Comparison of ENCODE assay signal across 8 cellular contexts in the genomic region with DNA sequence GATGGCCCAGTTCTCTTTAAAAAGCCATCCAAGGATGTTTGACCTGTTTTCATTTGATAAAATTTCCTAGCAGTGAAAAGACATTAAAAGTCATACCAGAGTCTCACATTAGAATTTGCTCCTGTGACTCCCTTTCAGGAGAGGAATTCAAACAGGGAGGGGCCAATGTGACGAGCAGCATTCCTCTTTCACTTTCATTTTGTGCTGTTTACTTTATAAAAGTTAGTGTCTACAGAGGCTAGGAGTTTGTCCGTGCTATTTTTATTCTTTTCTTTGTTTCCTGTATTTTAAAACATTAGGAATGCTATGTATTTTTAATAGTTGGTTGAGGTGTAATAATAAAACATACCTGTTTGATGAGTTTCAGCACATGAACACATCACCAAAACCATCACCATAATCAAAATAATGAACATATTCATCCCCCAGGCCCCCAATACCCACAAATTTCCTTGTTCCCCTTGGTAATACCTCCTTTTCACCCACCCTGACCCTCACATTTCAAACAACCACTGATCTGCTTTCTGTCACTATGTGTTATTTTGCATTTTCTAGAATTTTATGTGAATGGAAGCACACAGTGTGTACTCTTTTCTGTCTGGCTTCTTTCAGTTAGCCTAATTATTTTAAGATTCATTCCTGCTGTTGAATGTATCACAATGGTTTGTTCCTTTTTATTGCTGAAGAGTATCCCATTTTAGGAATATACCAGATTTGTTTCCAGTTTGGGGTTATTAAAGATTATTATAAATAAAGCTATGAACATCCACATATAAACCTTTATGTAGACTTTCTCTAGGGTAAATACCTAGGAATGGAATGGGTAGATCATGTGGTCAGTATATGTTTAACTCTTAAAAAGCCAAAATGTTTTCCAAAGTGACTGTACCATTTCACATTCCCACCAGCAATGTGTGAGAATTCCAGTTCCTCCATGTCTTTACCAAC.
DNase-seq lines count a peak whose midpoint lies in the region; ATAC-seq and TF ChIP-seq lines count a peak whose summit lies in the region.

No MANE protein-coding gene starts in this region.

- peak overlapping the region; percentile 98 for H2AFZ ChIP-seq in HCT116 (ENCODE audit: low read depth, low read length, poor library complexity, severe bottlenecking)

- TF ChIP-seq POLR2A in HCT116 (IDR thresholded peaks at IDR 0.05; ENCODE audit: borderline replicate concordance, extremely low read depth, insufficient read depth, insufficient read length), result no peak

- peaks cover 0 to 2% (median 1%) of the 10 kb centered on the region in 3 donors for H3K36me3 Mint-ChIP-seq in CD8-positive, alpha-beta memory T cell

- TF ChIP-seq CTCF in HCT116 (IDR thresholded peaks at IDR 0.05 in 2 of 3, conservative IDR thresholded peaks at IDR 0.05 in 1 of 3; ENCODE audit: borderline replicate concordance in 1 of 3, insufficient read depth in 1 of 3, low read depth in 2 of 3, low read length in 2 of 3), result no peak

- no peaks in the 10 kb centered on the region for H3K9me2 ChIP-seq in HCT116 (ENCODE audit: insufficient read depth)

- CTCF ChIA-PET in CD8-positive, alpha-beta memory T cell (lab: Charles Lee), result interaction anchor here (1.4 to 2.3 kb wide), 2 partner anchors 19 to 23 kb away, joined by 3 to 13 read pairs; no protein-coding TSS in a partner anchor
- CTCF ChIA-PET in HCT116 (lab: Charles Lee), result interaction anchor here (0.7 kb wide), 1 partner anchor 19 kb away, joined by 3 read pairs; no protein-coding TSS in a partner anchor

- H3K27me3 Mint-ChIP-seq in CD8-positive, alpha-beta memory T cell, result no peaks in the 10 kb centered on the region

- H3K9ac ChIP-seq in HCT116 (ENCODE audit: low read length) (no peak overlapping the region), mucosa of rectum (ENCODE audit: low read depth in 1 of 2, low read length in 2 of 2) (peak overlapping the region in 1 of 2 donors; percentile 47)

- no peaks in the 10 kb centered on the region for H3K27me3 ChIP-seq in CD8-positive, alpha-beta memory T cell (ENCODE audit: insufficient read depth, low read length, poor library complexity, severe bottlenecking)
- H3K27me3 ChIP-seq in HCT116 (ENCODE audit: insufficient read depth, low read length), result no peaks in the 10 kb centered on the region
- no peaks in the 10 kb centered on the region for H3K27me3 ChIP-seq in mucosa of rectum (ENCODE audit: control insufficient read depth in 2 of 2, insufficient read depth in 2 of 2, low read length in 2 of 2)

- no peaks in the 10 kb centered on the region for H3K9me3 Mint-ChIP-seq in CD8-positive, alpha-beta memory T cell

- H4K20me1 ChIP-seq in HCT116 (ENCODE audit: insufficient read depth), result no peaks in the 10 kb centered on the region

- peaks cover 10% of the 10 kb centered on the region for H3K4me1 ChIP-seq in CD8-positive, alpha-beta memory T cell (ENCODE audit: insufficient read depth, low read length)
- peaks cover 0 to 5% of the 10 kb centered on the region in 2 experiments; a peak in 1 of 4 replicates for H3K4me1 ChIP-seq in HCT116 (ENCODE audit: control insufficient read depth in 1 of 2, insufficient read depth in 2 of 2, low read length in 2 of 2)
- no peaks in the 10 kb centered on the region for H3K4me1 ChIP-seq in mucosa of rectum (ENCODE audit: control insufficient read depth in 2 of 2, insufficient read depth in 2 of 2, low read length in 2 of 2)

- peak overlapping the region; percentile 26 for H3K27ac ChIP-seq in CD8-positive, alpha-beta memory T cell (ENCODE audit: low read depth, low read length)
- no peak overlapping the region for H3K27ac ChIP-seq in HCT116 (ENCODE audit: low read depth, low read length)
- H3K27ac ChIP-seq in mucosa of rectum (ENCODE audit: low read depth in 2 of 2, low read length in 2 of 2), result peak overlapping the region in 1 of 2 donors; percentile 35

- ATAC-seq in HCT116, result peak; percentile 66; the same call in 1 of the 2 replicates
- peak; percentile 79 for ATAC-seq in SK-N-SH treated with all-trans-retinoic acid at 6 μM for 48 hours
- ATAC-seq in HG03469 (IDR thresholded peaks at IDR 0.05; ENCODE audit: unreplicated experiment), result no peak
- no peak for ATAC-seq in GM18517 (IDR thresholded peaks at IDR 0.05; ENCODE audit: unreplicated experiment)

- peak overlapping the region; percentile 68 to 93 (median 82) for H3K4me3 Mint-ChIP-seq in CD8-positive, alpha-beta memory T cell

- peak overlapping the region; percentile 55 for H3K4me3 ChIP-seq in CD8-positive, alpha-beta memory T cell (ENCODE audit: low read length)
- H3K4me3 ChIP-seq in HCT116 (replicated peaks in 1 of 2; ENCODE audit: low read depth in 1 of 2, low read length in 2 of 2) (peak overlapping the region; percentile 8 to 50), mucosa of rectum (ENCODE audit: low read length in 2 of 2) (peak overlapping the region; percentile 25 to 66)

- H3K27ac Mint-ChIP-seq in CD8-positive, alpha-beta memory T cell, result peak overlapping the region; percentile 85 to 98 (median 94)

- H3K4me1 Mint-ChIP-seq in CD8-positive, alpha-beta memory T cell, result peaks cover 15 to 23% (median 21%) of the 10 kb centered on the region in 3 donors

- peak overlapping the region; percentile 76 for H3K4me2 ChIP-seq in HCT116 (ENCODE audit: low read length)

- no peaks in the 10 kb centered on the region for H3K36me3 ChIP-seq in CD8-positive, alpha-beta memory T cell (ENCODE audit: insufficient read depth, low read length)
- H3K36me3 ChIP-seq in HCT116 (ENCODE audit: control insufficient read depth in 1 of 2, insufficient read depth in 2 of 2, low read length in 2 of 2), result no peaks in the 10 kb centered on the region
- H3K36me3 ChIP-seq in mucosa of rectum (ENCODE audit: control insufficient read depth in 2 of 2, insufficient read depth in 2 of 2, low read length in 2 of 2), result no peaks in the 10 kb centered on the region

- no peak for TF ChIP-seq RAD21 in HCT116 (IDR thresholded peaks at IDR 0.05; ENCODE audit: low read depth)

- POLR2A ChIA-PET in CD8-positive, alpha-beta memory T cell (lab: Charles Lee), result no interaction called here
- POLR2A ChIA-PET in HCT116 (lab: Charles Lee), result no interaction called here

- no peaks in the 10 kb centered on the region for H3K79me2 ChIP-seq in HCT116 (ENCODE audit: insufficient read depth, low read length)

- RAD21 ChIA-PET in HCT116 (lab: Charles Lee; ENCODE audit: low non-redundant PET in 1 of 2, low total read pairs in 2 of 2, uncharacterized antibody in 2 of 2, unreplicated experiment in 2 of 2), result no interaction called here

- DNase-seq in CD8-positive, alpha-beta memory T cell, result peak in 4 of 5 donors; percentile 16 to 58 (median 36)
- DNase-seq in HCT116 (ENCODE audit: low read depth, low spot score) (no peak), dedifferentiated amniotic fluid mesenchymal stem cell (ENCODE audit: extremely low spot score) (peak; percentile 81), C1 segment of cervical spinal cord (lab: John Stamatoyannopoulos, UW) (no peak)

- no peaks in the 10 kb centered on the region for H3K9me3 ChIP-seq in CD8-positive, alpha-beta memory T cell (ENCODE audit: low read length)
- no peaks in the 10 kb centered on the region for H3K9me3 ChIP-seq in HCT116 (ENCODE audit: control insufficient read depth in 1 of 2, insufficient read depth in 1 of 2, low read depth in 1 of 2, low read length in 2 of 2)
- H3K9me3 ChIP-seq in mucosa of rectum (ENCODE audit: control insufficient read depth in 2 of 2, low read length in 2 of 2), result no peaks in the 10 kb centered on the region

- BruUV-seq in HCT116 (replicated peaks; lab: Mats Ljungman, UMichigan), result no TSS peak

- intact Hi-C loops in HCT116 (cut with micrococcal nuclease), result no loop called here

TF ChIP-seq in HCT116, 20 proteins besides CTCF, POLR2A, EP300 and RAD21 (continues in another document):
- TF ChIP-seq, protein P1, sequence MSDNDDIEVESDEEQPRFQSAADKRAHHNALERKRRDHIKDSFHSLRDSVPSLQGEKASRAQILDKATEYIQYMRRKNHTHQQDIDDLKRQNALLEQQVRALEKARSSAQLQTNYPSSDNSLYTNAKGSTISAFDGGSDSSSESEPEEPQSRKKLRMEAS (IDR thresholded peaks at IDR 0.05), result no peak
- TF ChIP-seq, protein P2, sequence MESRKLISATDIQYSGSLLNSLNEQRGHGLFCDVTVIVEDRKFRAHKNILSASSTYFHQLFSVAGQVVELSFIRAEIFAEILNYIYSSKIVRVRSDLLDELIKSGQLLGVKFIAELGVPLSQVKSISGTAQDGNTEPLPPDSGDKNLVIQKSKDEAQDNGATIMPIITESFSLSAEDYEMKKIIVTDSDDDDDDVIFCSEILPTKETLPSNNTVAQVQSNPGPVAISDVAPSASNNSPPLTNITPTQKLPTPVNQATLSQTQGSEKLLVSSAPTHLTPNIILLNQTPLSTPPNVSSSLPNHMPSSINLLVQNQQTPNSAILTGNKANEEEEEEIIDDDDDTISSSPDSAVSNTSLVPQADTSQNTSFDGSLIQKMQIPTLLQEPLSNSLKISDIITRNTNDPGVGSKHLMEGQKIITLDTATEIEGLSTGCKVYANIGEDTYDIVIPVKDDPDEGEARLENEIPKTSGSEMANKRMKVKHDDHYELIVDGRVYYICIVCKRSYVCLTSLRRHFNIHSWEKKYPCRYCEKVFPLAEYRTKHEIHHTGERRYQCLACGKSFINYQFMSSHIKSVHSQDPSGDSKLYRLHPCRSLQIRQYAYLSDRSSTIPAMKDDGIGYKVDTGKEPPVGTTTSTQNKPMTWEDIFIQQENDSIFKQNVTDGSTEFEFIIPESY (IDR thresholded peaks at IDR 0.05; ENCODE audit: extremely low read depth, insufficient replicate concordance, low read length), result no peak

TF ChIP-seq in SK-N-SH treated with all-trans-retinoic acid at 6 μM for 48 hours, 23 proteins besides CTCF, POLR2A, EP300 and RAD21:
- TF ChIP-seq BACH2 (CRISPR knock-in tag; IDR thresholded peaks at IDR 0.05; ENCODE audit: borderline replicate concordance), result no peak
- TF ChIP-seq CSDC2 (CRISPR knock-in tag; IDR thresholded peaks at IDR 0.05), result no peak
- no peak for TF ChIP-seq ZFP30 (CRISPR knock-in tag; IDR thresholded peaks at IDR 0.05)
- TF ChIP-seq ESRRG (CRISPR knock-in tag; IDR thresholded peaks at IDR 0.05), result no peak

Comparison
In these comparisons a context has a peak if more than half of its experiments do, and no peak if none do; other contexts are left out.
1. DNase-seq: peak in CD8-positive, alpha-beta memory T cell (4 of 5) and dedifferentiated amniotic fluid mesenchymal stem cell (single experiment); none in HCT116 (single experiment) and C1 segment of cervical spinal cord (0 of 14).
2. ATAC-seq: peak in HCT116 (single experiment) and SK-N-SH treated with all-trans-retinoic acid at 6 μM for 48 hours (single experiment); none in HG03469 (single experiment) and GM18517 (single experiment).
3. Peak in every context shown above with its lines, with median percentiles within 50 percentile points of each other: H3K4me3 ChIP-seq.